In the genomic region with DNA sequence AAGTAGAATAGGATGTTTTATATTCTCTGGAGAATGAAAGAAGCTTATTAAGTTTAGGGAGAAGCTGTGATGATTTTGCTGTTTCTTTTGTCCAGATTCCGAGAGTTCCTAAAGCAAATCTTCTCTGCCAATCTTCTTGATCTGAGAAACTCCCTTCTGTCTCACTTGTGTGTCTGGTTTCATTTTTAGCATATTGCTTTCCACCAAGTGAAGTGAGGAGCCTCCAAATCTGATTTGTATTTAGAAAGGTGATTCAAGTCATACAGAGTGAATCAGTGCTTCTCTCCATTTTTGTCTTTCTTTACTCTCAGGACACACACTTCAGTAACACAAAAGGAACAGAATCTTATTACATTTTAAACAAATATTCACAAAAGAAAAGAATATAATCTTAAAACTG, we compare ENCODE assay signal across 11 cellular contexts. TPM values are rescaled to one million over a fixed set of nuclear protein-coding genes. Genes with fewer than 3 reads are reported as not detected.
DNase-seq lines count a peak whose midpoint lies in the region; ATAC-seq, FAIRE-seq and TF ChIP-seq lines count a peak whose summit lies in the region.
"Had no signal": no experiment of that assay in that cellular context is flagged by ENCODE, and none has a peak within 500 bp of the region (broad histone marks: within the 10 kb centered on the region; RNA-seq: fewer than 3 reads in every experiment).

No MANE protein-coding gene starts in this region.

- no peak for TF ChIP-seq CTCF in prostate gland (IDR thresholded peaks at IDR 0.05)

- no peaks in the 10 kb centered on the region for H3K36me3 ChIP-seq in prostate gland

- H3K27ac ChIP-seq in prostate gland: no peak overlapping the region
- H3K27ac ChIP-seq: C4-2B, SJSA1 had no signal

- H3K27me3 ChIP-seq in prostate gland (replicated peaks; ENCODE audit: insufficient read depth): no peaks in the 10 kb centered on the region
- H3K27me3 ChIP-seq: SJSA1 had no signal

- FAIRE-seq in GM12892 (lab: Jason Lieb, UNC) (peak; percentile 72), frontal cortex (lab: Jason Lieb, UNC) (no peak)
- FAIRE-seq: H1 had no signal

- intact Hi-C loops in prostate gland (cut with DNase I): no loop called here

- 85% methylated on average over 1 of the region's 1 CpG for WGBS in prostate gland

- peak; percentile 43 for ATAC-seq in HG02798 (IDR thresholded peaks at IDR 0.05; ENCODE audit: poor library complexity, unreplicated experiment)

- H3K4me3 ChIP-seq in prostate gland: no peak overlapping the region
- H3K4me3 ChIP-seq: lung, SJSA1 had no signal

- H3K9me3 ChIP-seq in prostate gland: no peaks in the 10 kb centered on the region
- H3K9me3 ChIP-seq: SJSA1 had no signal

- no peak for TF ChIP-seq POLR2A in GM12892 (IDR thresholded peaks at IDR 0.05; ENCODE audit: low read depth, low read length)
- no peak for TF ChIP-seq POLR2A in prostate gland (IDR thresholded peaks at IDR 0.05)

- DNase-seq in GM12892 (ENCODE audit: insufficient read length) (no peak), GM19238 (ENCODE audit: insufficient read length, low spot score) (peak; percentile 7), iris pigment epithelial cell (ENCODE audit: low read depth) (peak; percentile 12), prostate gland (ENCODE audit: low spot score) (no peak), frontal cortex (ENCODE audit: low spot score in 2 of 2) (no peak), SW 1271 (lab: John Stamatoyannopoulos, UW) (no peak)

- no peaks in the 10 kb centered on the region for H3K4me1 ChIP-seq in prostate gland (replicated peaks)
- H3K4me1 ChIP-seq: SJSA1 had no signal

RNA-seq across cellular contexts. Expression of a gene that starts 48.4 kb away (rescaled TPM):
- polyA plus RNA-seq in GM12892 (2012; ENCODE audit: missing spikeins): 16.2 TPM
- total RNA-seq in prostate gland (10 to 100 TPM; 34.0 to 87.9 TPM), frontal cortex (14.7 TPM)

Comparison
In these comparisons a context has a peak if more than half of its experiments do, and no peak if none do; other contexts are left out.
1. DNase-seq: peak in GM19238 (single experiment) and iris pigment epithelial cell (single experiment); none in GM12892 (single experiment), prostate gland (single experiment), frontal cortex (0 of 2) and SW 1271 (0 of 2).